Comparison of ENCODE assay signal across 8 cellular contexts in genomic region chr7:28686418-28686800, GRCh38.
DNase-seq lines count a peak whose midpoint lies in the region; ATAC-seq and TF ChIP-seq lines count a peak whose summit lies in the region.

No MANE protein-coding gene starts in this region.

- peak; percentile 43 for ATAC-seq in body of pancreas
- ATAC-seq in activated CD4-positive, CD25-positive, alpha-beta regulatory T cell treated with anti-CD3 and anti-CD28 coated beads, Interleukin-2, amount 50 U/mL, for 24 hours: no peak

- 7% methylated on average over 12 of the region's 12 CpGs for WGBS in body of pancreas, 2 donors

- H3K36me3 ChIP-seq in body of pancreas (replicated peaks in 1 of 2; ENCODE audit: insufficient read depth in 1 of 2, low read depth in 2 of 2): no peaks in the 10 kb centered on the region

- no peaks in the 10 kb centered on the region for H3K9me3 ChIP-seq in body of pancreas

- peaks cover 0 to 3% of the 10 kb centered on the region in 2 donors for H3K27me3 ChIP-seq in body of pancreas

- intact Hi-C loops in body of pancreas (cut with DNase I): no loop called here

- peak overlapping the region in 3 of 4 donors; percentile 75 to 93 (median 79) for H3K27ac ChIP-seq in body of pancreas

- no peak for TF ChIP-seq CTCF in body of pancreas (IDR thresholded peaks at IDR 0.05)

- DNase-seq in DMS153 (lab: John Stamatoyannopoulos, UW): peak; percentile 19
- no peak for DNase-seq in DMS153 treated with DMSO at 0.1 percent for 48 hours (lab: John Stamatoyannopoulos, UW; ENCODE audit: unreplicated experiment)
- peak; percentile 17 to 29 (median 20) for DNase-seq in body of pancreas
- peak; percentile 70 for DNase-seq in inferior parietal cortex (ENCODE audit: extremely low spot score)
- DNase-seq in superior temporal gyrus (ENCODE audit: extremely low spot score): peak; percentile 80
- no peak for DNase-seq in COLO668 (lab: John Stamatoyannopoulos, UW; ENCODE audit: unreplicated experiment)
- DNase-seq in 8988T: no peak

- H3K4me3 ChIP-seq in body of pancreas: peak overlapping the region in 1 of 2 donors; percentile 19

- no peak for TF ChIP-seq POLR2A in body of pancreas (IDR thresholded peaks at IDR 0.05)

- peaks cover 22% of the 10 kb centered on the region for H3K4me1 ChIP-seq in body of pancreas

Comparison
In these comparisons a context has a peak if more than half of its experiments do, and no peak if none do; other contexts are left out.
1. DNase-seq: peak in DMS153 (single experiment), body of pancreas (4 of 4), inferior parietal cortex (single experiment) and superior temporal gyrus (single experiment); none in DMS153 treated with DMSO at 0.1 percent for 48 hours (single experiment), COLO668 (single experiment) and 8988T (single experiment).